Comparison of ENCODE assay signal across 9 cellular contexts in genomic region chr11:67056267-67056639, GRCh38. TPM values are rescaled to one million over a fixed set of nuclear protein-coding genes. Genes with fewer than 3 reads are reported as not detected.
DNase-seq lines count a peak whose midpoint lies in the region; ATAC-seq and TF ChIP-seq lines count a peak whose summit lies in the region.
"Had no signal": no experiment of that assay in that cellular context is flagged by ENCODE, and none has a peak within 500 bp of the region (broad histone marks: within the 10 kb centered on the region; RNA-seq: fewer than 3 reads in every experiment).

No MANE protein-coding gene starts in this region.

- H3K27me3 ChIP-seq in NT2/D1 (ENCODE audit: insufficient read depth, insufficient read length) (peaks cover 19% of the 10 kb centered on the region), neuronal stem cell (ENCODE audit: control insufficient read depth in 3 of 3, insufficient read depth in 3 of 3, low read depth in 1 of 3, low read length in 3 of 3) (peaks cover 0 to 49% (median 9%) of the 10 kb centered on the region in 3 experiments)

- H2BK120ac ChIP-seq in neuronal stem cell (ENCODE audit: low read depth, low read length): peak overlapping the region; percentile 10

- peak overlapping the region; percentile 60 for H2BK12ac ChIP-seq in neuronal stem cell (ENCODE audit: low read length)

- no peak overlapping the region for H2BK5ac ChIP-seq in neuronal stem cell (ENCODE audit: low read length)

- H3K27ac Mint-ChIP-seq in CD14-positive monocyte (peak overlapping the region in 2 of 7 donors; percentile 57 to 81), endothelial cell (ENCODE audit: unreplicated experiment) (no peak overlapping the region)

- H3K14ac ChIP-seq in neuronal stem cell (ENCODE audit: low read length): peak overlapping the region; percentile 40

- peak overlapping the region; percentile 85 for H2AK5ac ChIP-seq in neuronal stem cell (ENCODE audit: low read depth, low read length)

- H3K18ac ChIP-seq in neuronal stem cell (ENCODE audit: low read length): peak overlapping the region; percentile 87

- H3K36me3 ChIP-seq in NT2/D1 (ENCODE audit: insufficient read depth, insufficient read length, low read length) (no peaks in the 10 kb centered on the region), neuronal stem cell (replicated peaks in 1 of 2; ENCODE audit: control insufficient read depth in 2 of 2, insufficient read depth in 2 of 2, low read length in 2 of 2) (no peaks in the 10 kb centered on the region)

- no peak overlapping the region for H3K4ac ChIP-seq in neuronal stem cell (ENCODE audit: low read length)

- H3K23ac ChIP-seq in neuronal stem cell (ENCODE audit: low read depth, low read length, poor library complexity): no peak overlapping the region

- WGBS in neuronal stem cell (ENCODE audit: extremely low coverage in 2 of 2, insufficient read length in 2 of 2, insufficient replicate concordance in 1 of 2), 2 donors: no CpG with 5 or more reads among the region's 8 CpGs

- H3K9me3 ChIP-seq in NT2/D1 (ENCODE audit: insufficient read depth, low read length) (no peaks in the 10 kb centered on the region), neuronal stem cell (replicated peaks in 1 of 2; ENCODE audit: control insufficient read depth in 2 of 2, insufficient read depth in 1 of 2, low read depth in 1 of 2, low read length in 2 of 2) (no peaks in the 10 kb centered on the region)

- DNase-seq in CD14-positive monocyte (ENCODE audit: low spot score) (no peak), NT2/D1 (ENCODE audit: low read depth, low spot score) (no peak), endothelial cell (ENCODE audit: low spot score) (no peak), neuronal stem cell (ENCODE audit: low spot score) (no peak), cerebellar nuclear complex (lab: John Stamatoyannopoulos, UW) (no peak)
- no peak for DNase-seq in activated effector memory CD4-positive, alpha-beta T cell treated with Interleukin-2 at 50 U/mL for 16 hours
- DNase-seq: T1000 had no signal

- peaks cover 0 to 7% (median 0%) of the 10 kb centered on the region in 7 donors for H3K9me3 Mint-ChIP-seq in CD14-positive monocyte
- no peaks in the 10 kb centered on the region for H3K9me3 Mint-ChIP-seq in endothelial cell (ENCODE audit: unreplicated experiment)

- TF ChIP-seq CTCF in CD14-positive monocyte (IDR thresholded peaks at IDR 0.05) (no peak), endothelial cell (IDR thresholded peaks at IDR 0.05; ENCODE audit: unreplicated experiment) (no peak)

- H3K27ac ChIP-seq in neuronal stem cell (replicated peaks; ENCODE audit: low read length): no peak overlapping the region

- peak overlapping the region; percentile 86 for H3K4me2 ChIP-seq in neuronal stem cell (ENCODE audit: insufficient read depth, low read length, poor library complexity, severe bottlenecking)

- H3K4me1 ChIP-seq in NT2/D1 (ENCODE audit: insufficient read depth, insufficient read length) (peaks cover 36% of the 10 kb centered on the region), neuronal stem cell (ENCODE audit: control insufficient read depth in 2 of 2, insufficient read depth in 1 of 2, low read depth in 1 of 2, low read length in 2 of 2) (peaks cover 3 to 15% of the 10 kb centered on the region in 2 donors)

- no peaks in the 10 kb centered on the region for H3K79me1 ChIP-seq in neuronal stem cell (ENCODE audit: low read depth, low read length)

- H2AFZ ChIP-seq in neuronal stem cell (ENCODE audit: low read length): peak overlapping the region; percentile 86

- no peak overlapping the region for H2BK15ac ChIP-seq in neuronal stem cell (ENCODE audit: low read length)

- H4K91ac ChIP-seq in neuronal stem cell (ENCODE audit: low read depth, low read length, poor library complexity): peak overlapping the region; percentile 25

- peaks cover 7% of the 10 kb centered on the region for H3K4me1 Mint-ChIP-seq in CD14-positive monocyte
- H3K4me1 Mint-ChIP-seq in endothelial cell (ENCODE audit: unreplicated experiment): peaks cover 2% of the 10 kb centered on the region

- ATAC-seq in GM19463 (IDR thresholded peaks at IDR 0.05; ENCODE audit: unreplicated experiment) (no peak), HG02970 (IDR thresholded peaks at IDR 0.05; ENCODE audit: low FRiP score, unreplicated experiment) (no peak)

- intact Hi-C loops in CD14-positive monocyte (cut with micrococcal nuclease): no loop called here

- no peak overlapping the region for H4K8ac ChIP-seq in neuronal stem cell (ENCODE audit: low read depth, low read length)

- H3K4me3 ChIP-seq in NT2/D1 (ENCODE audit: insufficient read length, low read depth): peak overlapping the region; percentile 56
- peak overlapping the region; percentile 22 to 77 for H3K4me3 ChIP-seq in neuronal stem cell (ENCODE audit: low read length in 2 of 2)

- H3K9ac ChIP-seq in NT2/D1 (ENCODE audit: insufficient read length, low read depth): peak overlapping the region; percentile 77
- H3K9ac ChIP-seq in neuronal stem cell (ENCODE audit: low read depth, low read length, poor library complexity): peak overlapping the region; percentile 82

- H3K4me3 Mint-ChIP-seq in CD14-positive monocyte (peak overlapping the region; percentile 60 to 86), endothelial cell (ENCODE audit: unreplicated experiment) (peak overlapping the region; percentile 82)

- H3K36me3 Mint-ChIP-seq in CD14-positive monocyte: no peaks in the 10 kb centered on the region
- H3K36me3 Mint-ChIP-seq in endothelial cell (ENCODE audit: low read depth, unreplicated experiment): no peaks in the 10 kb centered on the region

- H3K27me3 Mint-ChIP-seq in CD14-positive monocyte (ENCODE audit: low read depth in 3 of 3) (peaks cover 35 to 54% (median 44%) of the 10 kb centered on the region in 3 donors), endothelial cell (ENCODE audit: unreplicated experiment) (peaks cover 1% of the 10 kb centered on the region)

RNA-seq across cellular contexts. Expression of gene RHOD, which starts 0.4 kb away (rescaled TPM):
- not detected for polyA plus RNA-seq in CD14-positive monocyte
- 10.5 TPM for total RNA-seq in endothelial cell (ENCODE audit: unreplicated experiment)
- polyA plus RNA-seq in neuronal stem cell (2013, experiment 1 of 2): 6.5 TPM
- 6.2 TPM for polyA plus RNA-seq in neuronal stem cell (2013, experiment 2 of 2)

RNA-seq across cellular contexts. Expression of gene SYT12, which starts 33.3 kb away (rescaled TPM):
- not detected for polyA plus RNA-seq in CD14-positive monocyte
- 0.82 TPM for total RNA-seq in endothelial cell (ENCODE audit: unreplicated experiment)
- polyA plus RNA-seq in neuronal stem cell (2013, experiment 1 of 2): 0.33 TPM
- polyA plus RNA-seq in neuronal stem cell (2013, experiment 2 of 2): 0.33 TPM
